In the genomic region with DNA sequence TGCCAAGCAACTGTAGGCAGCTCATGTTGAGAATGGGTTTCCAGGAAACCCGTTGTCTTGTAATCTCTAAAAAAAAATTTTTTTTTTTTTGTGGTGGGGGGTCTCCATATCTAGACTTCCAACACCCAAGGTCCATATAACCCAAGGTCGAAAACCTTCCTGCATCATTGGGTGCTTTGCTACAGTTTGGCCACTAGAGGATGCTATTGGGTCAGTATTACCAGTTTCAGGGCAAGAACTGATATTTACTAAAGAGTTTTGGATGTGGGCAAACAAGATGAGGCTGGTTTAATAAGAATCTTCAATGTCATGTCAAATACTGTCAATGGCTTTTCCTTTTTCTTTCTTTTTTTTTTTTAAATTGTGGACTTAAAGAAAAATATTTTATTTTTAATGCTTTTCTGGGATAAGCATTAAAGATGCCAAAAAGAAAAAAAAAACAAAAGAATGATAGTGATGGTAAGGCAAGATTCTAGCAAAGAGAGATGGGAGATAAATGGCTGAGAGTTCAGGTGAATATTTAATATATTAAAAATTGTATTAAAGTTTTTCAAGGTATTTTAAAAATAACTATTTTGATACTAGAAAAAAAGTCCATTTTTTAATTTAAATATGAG, we compare ENCODE assay signal across 9 cellular contexts.
DNase-seq lines count a peak whose midpoint lies in the region; ATAC-seq and TF ChIP-seq lines count a peak whose summit lies in the region.
"Had no signal": no experiment of that assay in that cellular context is flagged by ENCODE, and none has a peak within 500 bp of the region (broad histone marks: within the 10 kb centered on the region; RNA-seq: fewer than 3 reads in every experiment).

No MANE protein-coding gene starts in this region.

- H2AK9ac ChIP-seq in IMR-90 (replicated peaks; ENCODE audit: low read depth, low read length, poor library complexity): no peak overlapping the region

- H2AK5ac ChIP-seq in IMR-90 (ENCODE audit: low read depth, low read length): no peak overlapping the region

- H3K27me3 Mint-ChIP-seq in nephron (ENCODE audit: low read depth): peaks cover 24% of the 10 kb centered on the region
- peaks cover 1% of the 10 kb centered on the region for H3K27me3 Mint-ChIP-seq in activated T-helper 1 cell treated with anti-CD3 and anti-CD28 coated beads, Interleukin-12 subunit alpha, Interleukin-12 subunit beta, Interleukin-2, Interleukin-4 antibody, amounts not matched to agents 30 ng/mL and 10 ng/mL and 1 ng/mL, durations not matched to agents 14 hours and 24 hours and 36 hours (ENCODE audit: insufficient read depth)

- no peak overlapping the region for H2BK120ac ChIP-seq in IMR-90 (ENCODE audit: low read depth, low read length)

- no peaks in the 10 kb centered on the region for H3K9me1 ChIP-seq in IMR-90 (ENCODE audit: insufficient read depth, low read length)

- TF ChIP-seq CTCF in IMR-90 (conservative IDR thresholded peaks at IDR 0.05; ENCODE audit: low read depth, low read length) (peak; percentile 85), nephron (IDR thresholded peaks at IDR 0.05; ENCODE audit: unreplicated experiment in 3 of 3) (peak; percentile 96 to 99 (median 98))

- H4K91ac ChIP-seq in IMR-90 (ENCODE audit: insufficient read depth, low read depth, low read length): no peak overlapping the region

- CTCF ChIA-PET in IMR-90 (lab: Yijun Ruan, JAX): interaction anchor here (0.7 to 0.9 kb wide), 4 partner anchors 179 to 239 kb away, joined by 3 to 6 read pairs (median 5); no protein-coding TSS in a partner anchor

- H3K9me3 ChIP-seq in IMR-90 (ENCODE audit: control insufficient read depth, insufficient read depth, low read length): no peaks in the 10 kb centered on the region

- H3K23ac ChIP-seq in IMR-90 (ENCODE audit: low read depth, low read length): no peak overlapping the region

- no peak overlapping the region for H3K14ac ChIP-seq in IMR-90 (replicated peaks; ENCODE audit: low read depth, low read length)

- H4K20me1 ChIP-seq in IMR-90 (ENCODE audit: insufficient read depth, low read length): no peaks in the 10 kb centered on the region
- H4K20me1 ChIP-seq: BLaER1 had no signal

- no peak overlapping the region for H3K56ac ChIP-seq in IMR-90 (ENCODE audit: extremely low read depth, insufficient read depth, low read length)

- H3K4me2 ChIP-seq in IMR-90 (ENCODE audit: low read depth, low read length): no peak overlapping the region
- H3K4me2 ChIP-seq: BLaER1 had no signal

- H3K27me3 ChIP-seq in IMR-90 (ENCODE audit: control insufficient read depth, insufficient read depth, low read length): peaks cover 3% of the 10 kb centered on the region; the same call in 1 of the 2 replicates
- H3K27me3 ChIP-seq: BLaER1 had no signal

- no peak overlapping the region for H3K18ac ChIP-seq in IMR-90 (ENCODE audit: low read depth, low read length)

- no peak overlapping the region for H4K5ac ChIP-seq in IMR-90 (ENCODE audit: low read depth, low read length)

- no peak overlapping the region for H2BK5ac ChIP-seq in IMR-90 (ENCODE audit: low read depth, low read length, poor library complexity, severe bottlenecking)

- H3K4me3 Mint-ChIP-seq in nephron: no peak overlapping the region
- H3K4me3 Mint-ChIP-seq in activated T-helper 1 cell treated with anti-CD3 and anti-CD28 coated beads, Interleukin-12 subunit alpha, Interleukin-12 subunit beta, Interleukin-2, Interleukin-4 antibody, amounts not matched to agents 30 ng/mL and 10 ng/mL and 1 ng/mL, durations not matched to agents 14 hours and 24 hours and 36 hours: no peak overlapping the region

- no peak overlapping the region for H3K27ac Mint-ChIP-seq in nephron
- no peak overlapping the region for H3K27ac Mint-ChIP-seq in activated T-helper 1 cell treated with anti-CD3 and anti-CD28 coated beads, Interleukin-12 subunit alpha, Interleukin-12 subunit beta, Interleukin-2, Interleukin-4 antibody, amounts not matched to agents 30 ng/mL and 10 ng/mL and 1 ng/mL, durations not matched to agents 14 hours and 24 hours and 36 hours

- POLR2A ChIA-PET in IMR-90 (lab: Charles Lee; ENCODE audit: unreplicated experiment): no interaction called here

- peaks cover 15% of the 10 kb centered on the region for H3K4me1 Mint-ChIP-seq in nephron
- no peaks in the 10 kb centered on the region for H3K4me1 Mint-ChIP-seq in activated T-helper 1 cell treated with anti-CD3 and anti-CD28 coated beads, Interleukin-12 subunit alpha, Interleukin-12 subunit beta, Interleukin-2, Interleukin-4 antibody, amounts not matched to agents 30 ng/mL and 10 ng/mL and 1 ng/mL, durations not matched to agents 14 hours and 24 hours and 36 hours (ENCODE audit: low read depth)

- H3K27ac ChIP-seq in IMR-90 (ENCODE audit: insufficient read depth, low read length): no peak overlapping the region
- H3K27ac ChIP-seq: BLaER1 had no signal

- no peak overlapping the region for H3K4me3 ChIP-seq in IMR-90 (ENCODE audit: insufficient read depth, low read depth, low read length)
- H3K4me3 ChIP-seq: BLaER1 had no signal

- no peak overlapping the region for H4K8ac ChIP-seq in IMR-90 (ENCODE audit: low read depth in 2 of 2, low read length in 2 of 2)

- no peaks in the 10 kb centered on the region for H3K36me3 ChIP-seq in IMR-90 (ENCODE audit: control insufficient read depth, insufficient read depth, low read length)

- in situ Hi-C loops in IMR-90 (cut with MboI; ENCODE audit: low sequenced_read_pairs): loop anchor here (10.0 to 25.0 kb wide), 2 partner anchors 56 to 883 kb away; no protein-coding TSS in a partner anchor

- no CpG with 5 or more reads among the region's 2 CpGs for WGBS in IMR-90 (ENCODE audit: extremely low coverage in 2 of 2, insufficient read length in 1 of 2), 2 experiments

- H2AFZ ChIP-seq in IMR-90 (replicated peaks; ENCODE audit: low read length, poor library complexity): no peak overlapping the region

- H2BK20ac ChIP-seq in IMR-90 (ENCODE audit: low read depth, low read length): no peak overlapping the region

- H3K9me3 Mint-ChIP-seq in nephron: peaks cover 5% of the 10 kb centered on the region
- H3K9me3 Mint-ChIP-seq in activated T-helper 1 cell treated with anti-CD3 and anti-CD28 coated beads, Interleukin-12 subunit alpha, Interleukin-12 subunit beta, Interleukin-2, Interleukin-4 antibody, amounts not matched to agents 30 ng/mL and 10 ng/mL and 1 ng/mL, durations not matched to agents 14 hours and 24 hours and 36 hours: no peaks in the 10 kb centered on the region

- H3K36me3 Mint-ChIP-seq in nephron (ENCODE audit: low read depth): peaks cover 4% of the 10 kb centered on the region
- H3K36me3 Mint-ChIP-seq in activated T-helper 1 cell treated with anti-CD3 and anti-CD28 coated beads, Interleukin-12 subunit alpha, Interleukin-12 subunit beta, Interleukin-2, Interleukin-4 antibody, amounts not matched to agents 30 ng/mL and 10 ng/mL and 1 ng/mL, durations not matched to agents 14 hours and 24 hours and 36 hours (ENCODE audit: low read depth): no peaks in the 10 kb centered on the region

- dilution Hi-C loops in IMR-90 (cut with HindIII; ENCODE audit: low sequenced_read_pairs, unreplicated experiment): no loop called here

- no peak overlapping the region for H3K4ac ChIP-seq in IMR-90 (ENCODE audit: low read depth, low read length)

- intact Hi-C loops in IMR-90 (cut with micrococcal nuclease): loop anchor here (1.0 kb wide), 4 partner anchors 16 to 885 kb away; no protein-coding TSS in a partner anchor
- intact Hi-C loops in activated T-helper 1 cell treated with anti-CD3 and anti-CD28 coated beads, Interleukin-12 subunit alpha, Interleukin-12 subunit beta, Interleukin-2, Interleukin-4 antibody, amounts not matched to agents 30 ng/mL and 10 ng/mL and 1 ng/mL, durations not matched to agents 14 hours and 24 hours and 36 hours (cut with micrococcal nuclease): no loop called here

- H3K4me1 ChIP-seq in IMR-90 (ENCODE audit: control insufficient read depth, insufficient read depth, low read length): no peaks in the 10 kb centered on the region

- BruUV-seq in IMR-90 (replicated peaks; lab: Mats Ljungman, UMichigan): no TSS peak

- H3K79me1 ChIP-seq in IMR-90 (ENCODE audit: low read depth in 1 of 2, low read length in 2 of 2): no peaks in the 10 kb centered on the region

- no peak overlapping the region for H2BK15ac ChIP-seq in IMR-90 (ENCODE audit: low read depth, low read length)

- ATAC-seq in IMR-90 (ENCODE audit: low read depth): peak; percentile 77

- H3K9ac ChIP-seq in IMR-90 (ENCODE audit: low read depth, low read length): no peak overlapping the region
- H3K9ac ChIP-seq: BLaER1 had no signal

- TF ChIP-seq POLR2A in IMR-90 (IDR thresholded peaks at IDR 0.05; ENCODE audit: low read depth, low read length): no peak

- peak; percentile 81 for TF ChIP-seq RAD21 in IMR-90 (IDR thresholded peaks at IDR 0.05; ENCODE audit: low read length)

- DNase-seq in DMS79 treated with DMSO at 0.1 percent for 48 hours (lab: John Stamatoyannopoulos, UW) (peak; percentile 33), DMS79 (lab: John Stamatoyannopoulos, UW) (no peak), IMR-90 (peak; percentile 45), SHP77 treated with DMSO at 0.1 percent for 48 hours (lab: John Stamatoyannopoulos, UW) (peak; percentile 22), fibroblast of gingiva (ENCODE audit: low read depth) (peak; percentile 6)
- no peak for DNase-seq in activated T-helper 1 cell treated with anti-CD3 and anti-CD28 coated beads, Interleukin-12 subunit alpha, Interleukin-12 subunit beta, Interleukin-2, Interleukin-4 antibody, amounts not matched to agents 30 ng/mL and 10 ng/mL and 1 ng/mL, durations not matched to agents 14 hours and 24 hours and 36 hours (ENCODE audit: low spot score)
- no peak for DNase-seq in stimulated activated CD4-positive, alpha-beta T cell treated with anti-CD3 and anti-CD28 coated beads, Interleukin-2, amount 100 ng/mL, for 24 hours

TF ChIP-seq in IMR-90, 13 proteins besides CTCF, POLR2A, EP300 and RAD21:
- TF ChIP-seq SMC3 (IDR thresholded peaks at IDR 0.05; ENCODE audit: low read depth, low read length) (peak; percentile 49), NFE2L2 (IDR thresholded peaks at IDR 0.05; ENCODE audit: low read depth, low read length) (no peak), CEBPB (IDR thresholded peaks at IDR 0.05; ENCODE audit: low read depth, low read length) (no peak), CHD1 (IDR thresholded peaks at IDR 0.05; ENCODE audit: low read depth, low read length) (no peak)
- TF ChIP-seq, protein P1, sequence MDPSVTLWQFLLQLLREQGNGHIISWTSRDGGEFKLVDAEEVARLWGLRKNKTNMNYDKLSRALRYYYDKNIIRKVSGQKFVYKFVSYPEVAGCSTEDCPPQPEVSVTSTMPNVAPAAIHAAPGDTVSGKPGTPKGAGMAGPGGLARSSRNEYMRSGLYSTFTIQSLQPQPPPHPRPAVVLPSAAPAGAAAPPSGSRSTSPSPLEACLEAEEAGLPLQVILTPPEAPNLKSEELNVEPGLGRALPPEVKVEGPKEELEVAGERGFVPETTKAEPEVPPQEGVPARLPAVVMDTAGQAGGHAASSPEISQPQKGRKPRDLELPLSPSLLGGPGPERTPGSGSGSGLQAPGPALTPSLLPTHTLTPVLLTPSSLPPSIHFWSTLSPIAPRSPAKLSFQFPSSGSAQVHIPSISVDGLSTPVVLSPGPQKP (IDR thresholded peaks at IDR 0.05; ENCODE audit: borderline replicate concordance, low read depth, low read length): no peak

Comparison
In these comparisons a context has a peak if more than half of its experiments do, and no peak if none do; other contexts are left out.
1. DNase-seq: peak in DMS79 treated with DMSO at 0.1 percent for 48 hours (single experiment), IMR-90 (single experiment), SHP77 treated with DMSO at 0.1 percent for 48 hours (single experiment) and fibroblast of gingiva (single experiment); none in DMS79 (single experiment), activated T-helper 1 cell treated with anti-CD3 and anti-CD28 coated beads, Interleukin-12 subunit alpha, Interleukin-12 subunit beta, Interleukin-2, Interleukin-4 antibody, amounts not matched to agents 30 ng/mL and 10 ng/mL and 1 ng/mL, durations not matched to agents 14 hours and 24 hours and 36 hours (single experiment) and stimulated activated CD4-positive, alpha-beta T cell treated with anti-CD3 and anti-CD28 coated beads, Interleukin-2, amount 100 ng/mL, for 24 hours (0 of 2).